2 cellular contexts compared by ENCODE assay signal in the genomic region with DNA sequence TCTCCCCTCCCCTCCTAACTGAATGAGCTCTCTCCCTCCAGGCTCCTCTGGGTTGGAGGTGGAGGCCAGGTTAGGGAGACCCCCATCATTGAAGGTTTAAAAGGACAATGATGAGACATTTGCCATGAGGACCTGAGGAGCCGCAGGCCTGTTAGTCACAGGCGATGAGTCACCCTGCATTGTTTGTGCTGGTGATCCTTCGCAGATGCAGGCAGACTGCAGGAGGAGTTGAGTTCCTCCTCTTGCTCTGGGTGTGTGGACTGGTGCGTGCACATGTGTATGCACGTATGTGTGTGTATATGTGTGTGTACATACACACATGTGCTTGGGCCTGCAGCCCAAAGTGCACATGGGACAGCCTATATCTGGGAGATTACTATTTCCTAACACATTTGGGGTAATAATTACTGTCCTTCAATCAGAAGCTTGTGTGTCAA.
A peak's percentile ranks its signal among the peaks of the same experiment; 100 is the strongest.
TF ChIP-seq lines count a peak whose summit lies in the region.

No MANE protein-coding gene starts in this region.

TF ChIP-seq in GM23338, 12 proteins besides CTCF, POLR2A, EP300 and RAD21 (continued from another document):
- TF ChIP-seq REST (IDR thresholded peaks at IDR 0.05; ENCODE audit: unreplicated experiment) (no peak), ETS1 (IDR thresholded peaks at IDR 0.05) (no peak), ZNF462 (CRISPR knock-in tag; IDR thresholded peaks at IDR 0.05) (no peak), CREB1 (CRISPR knock-in tag; IDR thresholded peaks at IDR 0.05; ENCODE audit: low read depth) (no peak), NANOG (IDR thresholded peaks at IDR 0.05; ENCODE audit: borderline replicate concordance) (no peak), EZH2 (IDR thresholded peaks at IDR 0.05; ENCODE audit: low read depth, unreplicated experiment) (no peak), ZNF331 (CRISPR knock-in tag; IDR thresholded peaks at IDR 0.05; ENCODE audit: low read depth) (no peak), STAT1 (IDR thresholded peaks at IDR 0.05; ENCODE audit: unreplicated experiment) (no peak)

TF ChIP-seq in PFSK-1, 5 proteins besides CTCF, POLR2A, EP300 and RAD21 (continued from another document):
- TF ChIP-seq REST (IDR thresholded peaks at IDR 0.05; ENCODE audit: insufficient read depth in 1 of 2, low read depth in 2 of 2, low read length in 2 of 2) (peak in 1 of 2 experiments; percentile 44; a peak in 1 of 4 replicates), POLR2AphosphoS5 (IDR thresholded peaks at IDR 0.05; ENCODE audit: low read depth, low read length) (no peak)
